Comparison of ENCODE assay signal across 19 cellular contexts in genomic region chr17:214881-215331, GRCh38. TPM values are rescaled to one million over a fixed set of nuclear protein-coding genes. Genes with fewer than 3 reads are reported as not detected.
A peak's percentile ranks its signal among the peaks of the same experiment; 100 is the strongest.
DNase-seq lines count a peak whose midpoint lies in the region; ATAC-seq and TF ChIP-seq lines count a peak whose summit lies in the region.
"Had no signal": no experiment of that assay in that cellular context is flagged by ENCODE, and none has a peak within 500 bp of the region (broad histone marks: within the 10 kb centered on the region; RNA-seq: fewer than 3 reads in every experiment).

No MANE protein-coding gene starts in this region.

- CTCF ChIA-PET in OCI-LY7 (lab: Charles Lee; ENCODE audit: unreplicated experiment) = no interaction called here

- TF ChIP-seq CTCF in RWPE2 (IDR thresholded peaks at IDR 0.05; ENCODE audit: poor library complexity, severe bottlenecking) = no peak
- TF ChIP-seq CTCF in retinal pigment epithelial cell (conservative IDR thresholded peaks at IDR 0.05; ENCODE audit: low read depth, low read length) = no peak
- TF ChIP-seq CTCF in OCI-LY7 (conservative IDR thresholded peaks at IDR 0.05; ENCODE audit: low read length) = no peak

- no peaks in the 10 kb centered on the region for H3K79me2 ChIP-seq in OCI-LY7 (ENCODE audit: insufficient read depth, low read depth, low read length)

- no peaks in the 10 kb centered on the region for H3K36me3 ChIP-seq in RWPE2 (ENCODE audit: low read depth)
- no peaks in the 10 kb centered on the region for H3K36me3 ChIP-seq in OCI-LY7 (ENCODE audit: insufficient read depth, low read length)
- H3K36me3 ChIP-seq: cardiac muscle cell had no signal

- H3K4me1 ChIP-seq in RWPE2 (ENCODE audit: insufficient read depth, poor library complexity, severe bottlenecking) (no peaks in the 10 kb centered on the region), OCI-LY7 (ENCODE audit: insufficient read depth, low read length, poor library complexity, severe bottlenecking) (no peaks in the 10 kb centered on the region)

- ATAC-seq in RWPE2 (ENCODE audit: low read depth) (no peak), left lobe of liver (peak; percentile 6)
- ATAC-seq: activated CD4-positive, CD25-positive, alpha-beta regulatory T cell treated with anti-CD3 and anti-CD28 coated beads, Interleukin-2, amount 50 U/mL, for 24 hours had no signal

- H4K20me1 ChIP-seq in OCI-LY7 (ENCODE audit: insufficient read depth, low read length) = no peaks in the 10 kb centered on the region

- no peak overlapping the region for H3K4me2 ChIP-seq in OCI-LY7 (ENCODE audit: low read length)
- H3K4me2 ChIP-seq: SK-N-SH had no signal

- no peaks in the 10 kb centered on the region for H3K9me3 ChIP-seq in RWPE2 (ENCODE audit: severe bottlenecking)
- no peaks in the 10 kb centered on the region for H3K9me3 ChIP-seq in OCI-LY7 (ENCODE audit: low read length)
- H3K9me3 ChIP-seq: SK-N-SH had no signal

- H3K4me3 ChIP-seq in GM08714 (ENCODE audit: low read length) = peak overlapping the region; percentile 55; the same call in 1 of the 2 replicates
- no peak overlapping the region for H3K4me3 ChIP-seq in RWPE2 (ENCODE audit: severe bottlenecking)
- peak overlapping the region; percentile 48 for H3K4me3 ChIP-seq in retinal pigment epithelial cell (ENCODE audit: low read length)
- no peak overlapping the region for H3K4me3 ChIP-seq in OCI-LY7 (ENCODE audit: low read depth, low read length, poor library complexity, severe bottlenecking)
- H3K4me3 ChIP-seq: cardiac muscle cell had no signal

- intact Hi-C loops in OCI-LY7 (cut with micrococcal nuclease; ENCODE audit: unreplicated experiment) = no loop called here

- no peaks in the 10 kb centered on the region for H3K9me2 ChIP-seq in OCI-LY7 (ENCODE audit: insufficient read depth, low read length)
- H3K9me2 ChIP-seq: SK-N-SH had no signal

- POLR2A ChIA-PET in OCI-LY7 (lab: Charles Lee) = no interaction called here

- H3K27ac ChIP-seq in RWPE2 (ENCODE audit: poor library complexity, severe bottlenecking) (no peak overlapping the region), OCI-LY7 (ENCODE audit: low read depth, low read length, poor library complexity, severe bottlenecking) (no peak overlapping the region)
- H3K27ac ChIP-seq: cardiac muscle cell had no signal

- DNase-seq in RWPE2 (ENCODE audit: low spot score) = peak; percentile 28
- DNase-seq in left lobe of liver (ENCODE audit: low spot score) = no peak
- DNase-seq in retinal pigment epithelial cell (ENCODE audit: low read depth) = no peak
- DNase-seq in NCI-H774 (lab: John Stamatoyannopoulos, UW) = no peak
- DNase-seq in OCI-LY7 (ENCODE audit: low spot score) = no peak
- no peak for DNase-seq in NCI-H146 (lab: John Stamatoyannopoulos, UW)
- no peak for DNase-seq in DMS79 (lab: John Stamatoyannopoulos, UW)
- DNase-seq: effector CD8-positive, alpha-beta T cell; EL; islet precursor cell; Kasumi-1; midbrain; NCI-H1105; NCI-H69 had no signal

- H2AFZ ChIP-seq in OCI-LY7 (ENCODE audit: low read length) = no peak overlapping the region

- no peaks in the 10 kb centered on the region for H3K27me3 ChIP-seq in RWPE2 (ENCODE audit: insufficient read depth, poor library complexity, severe bottlenecking)
- H3K27me3 ChIP-seq: cardiac muscle cell had no signal

- no TSS peak for BruUV-seq in OCI-LY7 (replicated peaks; lab: Mats Ljungman, UMichigan)

RNA-seq across cellular contexts. Expression of gene DOC2B, which starts 33.5 kb away (rescaled TPM):
- total RNA-seq in left lobe of liver = 0.68 TPM
- not detected in 2 replicates for total RNA-seq in OCI-LY7 (2014; rRNA removed; shearing (Covaris generic))
- not detected in 2 replicates for total RNA-seq in OCI-LY7 (2022)
- total RNA-seq: fibroblast of lung had no signal

Comparison
In these comparisons a context has a peak if more than half of its experiments do, and no peak if none do; other contexts are left out.
1. H3K4me3 ChIP-seq: peak in GM08714 (single experiment) and retinal pigment epithelial cell (single experiment); none in RWPE2 (single experiment) and OCI-LY7 (single experiment).